Comparison of ENCODE assay signal across 17 cellular contexts in genomic region chr5:41275813-41276512, GRCh38.
DNase-seq lines count a peak whose midpoint lies in the region; ATAC-seq and TF ChIP-seq lines count a peak whose summit lies in the region.
"Had no signal": no experiment of that assay in that cellular context is flagged by ENCODE, and none has a peak within 500 bp of the region (broad histone marks: within the 10 kb centered on the region; RNA-seq: fewer than 3 reads in every experiment).

No MANE protein-coding gene starts in this region.

- DNase-seq in KG1 (lab: John Stamatoyannopoulos, UW): no peak
- no peak for DNase-seq in breast epithelium (ENCODE audit: low spot score in 2 of 2)
- DNase-seq in NCI-H1694 treated with DMSO at 0.1 percent for 48 hours (lab: John Stamatoyannopoulos, UW): no peak
- no peak for DNase-seq in stomach
- DNase-seq: activated gamma-delta T cell; occipital lobe; RPMI8226; sigmoid colon; stimulated activated CD4-positive, alpha-beta T cell treated with anti-CD3 and anti-CD28 coated beads, Interleukin-2, amount 100 ng/mL, for 48 hours had no signal

- H3K9me3 ChIP-seq in breast epithelium: no peaks in the 10 kb centered on the region
- H3K9me3 ChIP-seq in stomach: no peaks in the 10 kb centered on the region
- H3K9me3 ChIP-seq: ascending aorta, esophagus muscularis mucosa, sigmoid colon had no signal

- H3K36me3 ChIP-seq in breast epithelium (no peaks in the 10 kb centered on the region), stomach (no peaks in the 10 kb centered on the region)
- H3K36me3 ChIP-seq: ascending aorta, esophagus muscularis mucosa, sigmoid colon had no signal

- peak; percentile 64 for ATAC-seq in GM18498 (IDR thresholded peaks at IDR 0.05; ENCODE audit: unreplicated experiment)
- peak; percentile 83 for ATAC-seq in GM19438 (IDR thresholded peaks at IDR 0.05; ENCODE audit: low read depth, unreplicated experiment)
- peak; percentile 68 for ATAC-seq in HG02642 (IDR thresholded peaks at IDR 0.05; ENCODE audit: poor library complexity, unreplicated experiment)
- ATAC-seq in HG03432 (IDR thresholded peaks at IDR 0.05; ENCODE audit: unreplicated experiment): peak; percentile 74

- H3K27ac ChIP-seq in breast epithelium: no peak overlapping the region
- H3K27ac ChIP-seq in stomach: no peak overlapping the region
- H3K27ac ChIP-seq: ascending aorta, C4-2B, coronary artery, esophagus muscularis mucosa, sigmoid colon had no signal

- no peaks in the 10 kb centered on the region for H3K27me3 ChIP-seq in breast epithelium
- no peaks in the 10 kb centered on the region for H3K27me3 ChIP-seq in stomach
- H3K27me3 ChIP-seq: ascending aorta, esophagus muscularis mucosa, sigmoid colon had no signal

- H3K4me3 ChIP-seq in breast epithelium (no peak overlapping the region), stomach (no peak overlapping the region)
- H3K4me3 ChIP-seq: ascending aorta, coronary artery, esophagus muscularis mucosa, sigmoid colon had no signal

- WGBS in stomach, 5 donors: 84 to 89% (median 87%) methylated on average over 8 of the region's 8 CpGs

- intact Hi-C loops in breast epithelium (cut with DNase I; ENCODE audit: low total_unique reads): no loop called here
- intact Hi-C loops in stomach (cut with DNase I; ENCODE audit: low total_unique reads): no loop called here

- TF ChIP-seq EP300 in stomach (IDR thresholded peaks at IDR 0.05): no peak

- H3K4me1 ChIP-seq in breast epithelium: no peaks in the 10 kb centered on the region
- H3K4me1 ChIP-seq in stomach: no peaks in the 10 kb centered on the region
- H3K4me1 ChIP-seq: ascending aorta, esophagus muscularis mucosa, sigmoid colon had no signal

- TF ChIP-seq CTCF in breast epithelium (IDR thresholded peaks at IDR 0.05): no peak
- TF ChIP-seq CTCF in stomach (IDR thresholded peaks at IDR 0.05): no peak

- no peak for TF ChIP-seq POLR2A in breast epithelium (IDR thresholded peaks at IDR 0.05)
- TF ChIP-seq POLR2A in stomach (IDR thresholded peaks at IDR 0.05): no peak
